8 cellular contexts compared by ENCODE assay signal in genomic region chr22:46592390-46592872, GRCh38.
DNase-seq lines count a peak whose midpoint lies in the region; ATAC-seq lines count a peak whose summit lies in the region.

No MANE protein-coding gene starts in this region.

- H3K4me3 ChIP-seq in ACC112 (ENCODE audit: low read depth, low read length) (peak overlapping the region; percentile 67), adipocyte (ENCODE audit: low read length) (peak overlapping the region; percentile 72)

- DNase-seq in NOMO-1 treated with dmso at 0.1 percent for 144 hours (lab: John Stamatoyannopoulos, UW; ENCODE audit: unreplicated experiment) (peak; percentile 57), adipocyte (ENCODE audit: low read depth) (no peak), memory B cell (ENCODE audit: low spot score in 2 of 2) (peak in 1 of 2 donors; percentile 59), substantia nigra (lab: John Stamatoyannopoulos, UW) (peak in 21 of 49 donors; percentile 18 to 70 (median 40)), NCI-H524 treated with DMSO at 0.1 percent for 48 hours (lab: John Stamatoyannopoulos, UW) (no peak), NCI-H1930 (lab: John Stamatoyannopoulos, UW) (no peak)

- no peaks in the 10 kb centered on the region for H3K27me3 Mint-ChIP-seq in memory B cell

- H3K79me2 ChIP-seq in ACC112 (ENCODE audit: control insufficient read depth, insufficient read depth, low read length, unreplicated experiment), result no peaks in the 10 kb centered on the region

- H3K27me3 ChIP-seq in ACC112 (ENCODE audit: insufficient read depth, low read length), result no peaks in the 10 kb centered on the region
- no peaks in the 10 kb centered on the region for H3K27me3 ChIP-seq in adipocyte (replicated peaks; ENCODE audit: control insufficient read depth, insufficient read depth, low read length)

- no peak overlapping the region for H3K27ac ChIP-seq in ACC112 (ENCODE audit: low read depth, low read length)
- peak overlapping the region; percentile 23 for H3K27ac ChIP-seq in substantia nigra (ENCODE audit: low read depth, low read length, poor library complexity, severe bottlenecking)

- no peaks in the 10 kb centered on the region for H3K36me3 ChIP-seq in ACC112 (ENCODE audit: insufficient read depth, low read length)
- H3K36me3 ChIP-seq in adipocyte (ENCODE audit: control insufficient read depth, insufficient read depth, low read length, severe bottlenecking), result no peaks in the 10 kb centered on the region

- H3K4me1 ChIP-seq in ACC112 (ENCODE audit: control insufficient read depth, insufficient read depth, low read length, unreplicated experiment), result peaks cover 11% of the 10 kb centered on the region
- peaks cover 34% of the 10 kb centered on the region for H3K4me1 ChIP-seq in adipocyte (ENCODE audit: control insufficient read depth, insufficient read depth, low read length)

- H3K4me3 Mint-ChIP-seq in memory B cell, result peak overlapping the region; percentile 84

- H3K4me1 Mint-ChIP-seq in memory B cell, result peaks cover 34% of the 10 kb centered on the region

- ATAC-seq in GM19452 (IDR thresholded peaks at IDR 0.05; ENCODE audit: unreplicated experiment) (peak; percentile 54), memory B cell (ENCODE audit: low read depth) (peak; percentile 54)

- no peaks in the 10 kb centered on the region for H3K9me3 ChIP-seq in adipocyte (ENCODE audit: control insufficient read depth, low read length)

- no peak overlapping the region for H2AFZ ChIP-seq in ACC112 (ENCODE audit: low read length, unreplicated experiment)

- H3K9me3 Mint-ChIP-seq in memory B cell, result no peaks in the 10 kb centered on the region

- H3K27ac Mint-ChIP-seq in memory B cell, result peak overlapping the region; percentile 84

- peaks cover 2% of the 10 kb centered on the region for H3K36me3 Mint-ChIP-seq in memory B cell

- H3K9ac ChIP-seq in adipocyte (ENCODE audit: low read length), result peak overlapping the region; percentile 66
